ENCODE assay signal across 7 cellular contexts in the genomic region with DNA sequence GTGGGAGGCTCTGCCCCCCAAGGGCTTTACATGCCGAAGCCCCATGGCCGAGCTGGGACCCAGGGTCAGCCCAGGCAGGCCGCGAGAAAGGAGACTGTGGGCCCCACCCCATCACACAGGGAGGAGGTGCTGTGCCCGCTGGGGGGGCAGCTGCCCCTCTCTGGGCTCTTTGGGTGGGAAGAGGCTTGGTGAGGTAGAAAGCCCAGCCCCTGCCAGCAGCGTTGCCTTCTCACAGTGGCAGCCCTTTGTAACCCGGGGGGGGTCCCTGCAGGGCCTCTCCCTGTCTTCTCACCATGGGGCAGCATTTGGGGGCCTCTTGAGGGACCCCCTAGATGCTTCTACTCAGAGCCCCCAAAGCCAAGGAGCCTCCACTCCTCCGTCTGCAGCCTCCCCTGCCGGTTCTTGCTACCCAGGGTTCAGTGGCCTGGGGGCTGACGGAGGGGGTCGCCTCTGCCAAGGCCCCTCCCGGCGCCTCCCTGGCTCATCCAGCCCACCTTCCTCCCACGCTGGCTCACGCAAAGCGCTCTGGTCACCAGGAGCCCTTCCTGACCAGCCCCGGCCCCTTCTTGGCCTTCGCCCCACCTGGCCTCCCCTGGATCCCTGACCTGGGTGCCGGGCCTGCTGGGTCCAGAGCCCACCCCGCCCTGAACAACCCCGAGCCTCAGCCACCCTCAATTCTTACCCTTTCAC.
DNase-seq lines count a peak whose midpoint lies in the region; ATAC-seq and TF ChIP-seq lines count a peak whose summit lies in the region.
"Not testable (repeated sequence)": the region's sequence is repeated elsewhere in the genome, so short reads cannot be mapped to it uniquely, and the experiment has no call there.

No MANE protein-coding gene starts in this region.

- H3K4me3 ChIP-seq in HEK293 (ENCODE audit: low read depth, low read length): peak overlapping the region; percentile 43
- peak overlapping the region; percentile 40; the same call in 1 of the 2 replicates for H3K4me3 ChIP-seq in PC-9
- not testable (repeated sequence) for H3K4me3 ChIP-seq in mucosa of descending colon
- peak overlapping the region; percentile 68 for H3K4me3 ChIP-seq in skeletal muscle satellite cell (ENCODE audit: low read length)

- BruUV-seq in PC-9 (replicated peaks; lab: Mats Ljungman, UMichigan): TSS peak; percentile 67

- H3K9ac ChIP-seq in skeletal muscle satellite cell (ENCODE audit: low read depth, low read length): peak overlapping the region; percentile 74

- TF ChIP-seq CTCF in HEK293 (tag by site-specific recombination; IDR thresholded peaks at IDR 0.05); PC-9 (conservative IDR thresholded peaks at IDR 0.05); mucosa of descending colon (IDR thresholded peaks at IDR 0.05): not testable (repeated sequence)

- intact Hi-C loops in PC-9 (cut with micrococcal nuclease; ENCODE audit: unreplicated experiment); activated T-helper 1 cell treated with anti-CD3 and anti-CD28 coated beads, Interleukin-12 subunit alpha, Interleukin-12 subunit beta, Interleukin-2, Interleukin-4 antibody, amounts not matched to agents 30 ng/mL and 10 ng/mL and 1 ng/mL, durations not matched to agents 14 hours and 24 hours and 36 hours (cut with micrococcal nuclease); Right ventricle myocardium inferior (cut with DNase I); mucosa of descending colon (cut with DNase I, micrococcal nuclease): not testable (repeated sequence)

- not testable (repeated sequence) for H3K27ac Mint-ChIP-seq in activated T-helper 1 cell treated with anti-CD3 and anti-CD28 coated beads, Interleukin-12 subunit alpha, Interleukin-12 subunit beta, Interleukin-2, Interleukin-4 antibody, amounts not matched to agents 30 ng/mL and 10 ng/mL and 1 ng/mL, durations not matched to agents 14 hours and 24 hours and 36 hours; central memory CD8-positive, alpha-beta T cell (ENCODE audit: low read depth)

- not testable (repeated sequence) for H3K36me3 Mint-ChIP-seq in activated T-helper 1 cell treated with anti-CD3 and anti-CD28 coated beads, Interleukin-12 subunit alpha, Interleukin-12 subunit beta, Interleukin-2, Interleukin-4 antibody, amounts not matched to agents 30 ng/mL and 10 ng/mL and 1 ng/mL, durations not matched to agents 14 hours and 24 hours and 36 hours (ENCODE audit: low read depth); central memory CD8-positive, alpha-beta T cell (ENCODE audit: insufficient read depth)

- not testable (repeated sequence) for H3K36me3 ChIP-seq in HEK293 (ENCODE audit: control insufficient read depth in 2 of 2, insufficient read depth in 1 of 2, low read length in 2 of 2); PC-9 (ENCODE audit: low read depth); mucosa of descending colon (ENCODE audit: low read depth); skeletal muscle satellite cell (ENCODE audit: insufficient read depth, low read length)

- not testable (repeated sequence) for H3K9me3 Mint-ChIP-seq in activated T-helper 1 cell treated with anti-CD3 and anti-CD28 coated beads, Interleukin-12 subunit alpha, Interleukin-12 subunit beta, Interleukin-2, Interleukin-4 antibody, amounts not matched to agents 30 ng/mL and 10 ng/mL and 1 ng/mL, durations not matched to agents 14 hours and 24 hours and 36 hours; central memory CD8-positive, alpha-beta T cell

- not testable (repeated sequence) for H2AFZ ChIP-seq in PC-9

- not testable (repeated sequence) for H3K4me1 ChIP-seq in HEK293 (ENCODE audit: control insufficient read depth, insufficient read depth, low read length); PC-9 (replicated peaks; ENCODE audit: insufficient read depth); mucosa of descending colon (ENCODE audit: low read depth); skeletal muscle satellite cell (ENCODE audit: control insufficient read depth, insufficient read depth, low read length)

- CTCF ChIA-PET in HEK293 (lab: Yijun Ruan, JAX); PC-9 (lab: Charles Lee): not testable (repeated sequence)

- not testable (repeated sequence) for H3K27me3 Mint-ChIP-seq in activated T-helper 1 cell treated with anti-CD3 and anti-CD28 coated beads, Interleukin-12 subunit alpha, Interleukin-12 subunit beta, Interleukin-2, Interleukin-4 antibody, amounts not matched to agents 30 ng/mL and 10 ng/mL and 1 ng/mL, durations not matched to agents 14 hours and 24 hours and 36 hours (ENCODE audit: insufficient read depth); central memory CD8-positive, alpha-beta T cell

- H3K9me2 ChIP-seq in PC-9 (ENCODE audit: insufficient read depth): not testable (repeated sequence)

- not testable (repeated sequence) for ATAC-seq in central memory CD8-positive, alpha-beta T cell (replicated peaks; ENCODE audit: extremely low read depth, poor library complexity, severe bottlenecking); Right ventricle myocardium inferior; mucosa of descending colon

- POLR2A ChIA-PET in HEK293 (lab: Yijun Ruan, JAX); PC-9 (lab: Charles Lee; ENCODE audit: unreplicated experiment): not testable (repeated sequence)

- H3K27me3 ChIP-seq in PC-9 (ENCODE audit: insufficient read depth, low read depth); skeletal muscle satellite cell (ENCODE audit: control insufficient read depth, insufficient read depth, low read length): not testable (repeated sequence)

- DNase-seq in PC-9; activated T-helper 1 cell treated with anti-CD3 and anti-CD28 coated beads, Interleukin-12 subunit alpha, Interleukin-12 subunit beta, Interleukin-2, Interleukin-4 antibody, amounts not matched to agents 30 ng/mL and 10 ng/mL and 1 ng/mL, durations not matched to agents 14 hours and 24 hours and 36 hours (ENCODE audit: low spot score); central memory CD8-positive, alpha-beta T cell (ENCODE audit: low spot score in 2 of 2): not testable (repeated sequence)
- DNase-seq in Right ventricle myocardium inferior (ENCODE audit: missing footprints): peak; percentile 37
- DNase-seq in mucosa of descending colon: peak; percentile 9 to 43 (median 43)

- H3K4me2 ChIP-seq in PC-9: peak overlapping the region; percentile 47; the same call in 1 of the 2 replicates
- peak overlapping the region; percentile 44 for H3K4me2 ChIP-seq in skeletal muscle satellite cell (ENCODE audit: low read length)

- not testable (repeated sequence) for H3F3A ChIP-seq in PC-9 (ENCODE audit: insufficient read depth, low read depth)

- H3K4me1 Mint-ChIP-seq in activated T-helper 1 cell treated with anti-CD3 and anti-CD28 coated beads, Interleukin-12 subunit alpha, Interleukin-12 subunit beta, Interleukin-2, Interleukin-4 antibody, amounts not matched to agents 30 ng/mL and 10 ng/mL and 1 ng/mL, durations not matched to agents 14 hours and 24 hours and 36 hours (ENCODE audit: low read depth); central memory CD8-positive, alpha-beta T cell: not testable (repeated sequence)

- H3K4me3 Mint-ChIP-seq in activated T-helper 1 cell treated with anti-CD3 and anti-CD28 coated beads, Interleukin-12 subunit alpha, Interleukin-12 subunit beta, Interleukin-2, Interleukin-4 antibody, amounts not matched to agents 30 ng/mL and 10 ng/mL and 1 ng/mL, durations not matched to agents 14 hours and 24 hours and 36 hours: peak overlapping the region; percentile 81
- H3K4me3 Mint-ChIP-seq in central memory CD8-positive, alpha-beta T cell: peak overlapping the region; percentile 63

- H3K9me3 ChIP-seq in HEK293 (ENCODE audit: control insufficient read depth, insufficient read depth, low read depth, low read length); PC-9 (ENCODE audit: insufficient read depth, low read depth); mucosa of descending colon; skeletal muscle satellite cell (replicated peaks; ENCODE audit: low read length): not testable (repeated sequence)

- H4K20me1 ChIP-seq in PC-9 (ENCODE audit: insufficient read depth): not testable (repeated sequence)

- not testable (repeated sequence) for H3K27ac ChIP-seq in HEK293 (ENCODE audit: extremely low read depth, low read depth, low read length); PC-9

- H3K79me2 ChIP-seq in PC-9 (ENCODE audit: low read depth): not testable (repeated sequence)
